30 cellular contexts compared by ENCODE assay signal in the genomic region with DNA sequence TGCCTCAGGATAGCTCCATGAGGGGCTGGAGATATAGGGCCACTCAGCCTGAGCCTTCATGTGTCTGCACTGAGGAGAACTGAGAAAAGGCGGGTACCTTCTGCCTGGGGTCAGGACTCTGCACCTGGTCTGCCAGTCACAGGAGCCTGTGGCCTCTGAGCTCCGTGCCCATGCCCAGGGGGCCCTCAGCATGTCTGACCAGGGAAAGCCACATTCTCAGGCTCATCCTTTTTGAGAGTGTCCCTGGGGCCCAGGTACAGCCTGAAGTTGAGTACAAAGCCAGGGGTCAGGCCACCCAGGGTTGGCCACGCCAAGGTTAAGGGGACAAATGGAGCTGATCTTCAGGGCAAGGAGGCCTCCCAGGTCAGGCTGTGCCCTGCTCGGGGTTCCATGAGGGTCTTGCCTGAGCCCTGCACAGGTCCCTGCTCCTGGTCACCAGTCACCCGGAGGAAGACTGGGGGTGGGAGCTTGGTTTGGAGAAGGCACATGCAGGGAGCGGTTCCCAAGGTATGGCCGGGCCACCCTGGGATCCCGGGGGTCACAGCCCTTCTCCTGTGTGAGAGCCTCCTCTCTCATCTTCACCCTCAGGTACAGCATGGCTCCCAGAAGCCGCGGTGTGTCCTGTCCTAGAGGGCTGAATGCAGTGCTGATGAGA.
"Had no signal": no experiment of that assay in that cellular context is flagged by ENCODE, and none has a peak within 500 bp of the region (broad histone marks: within the 10 kb centered on the region; RNA-seq: fewer than 3 reads in every experiment).

No MANE protein-coding gene starts in this region.

- H3K4me3 Mint-ChIP-seq: activated CD8-positive, alpha-beta T cell treated with anti-CD3 and anti-CD28 coated beads for 36 hours; activated naive CD4-positive, alpha-beta T cell treated with anti-CD3 and anti-CD28 coated beads, Interleukin-2, amount 50 U/mL, for 24 hours; activated naive CD8-positive, alpha-beta T cell treated with anti-CD3 and anti-CD28 coated beads, Interleukin-2, amount 50 U/mL, for 24 hours; activated T-cell treated with anti-CD3 and anti-CD28 coated beads, Interleukin-2, amount 50 U/mL, for 4 hours; activated T-helper 17 cell treated with anti-CD3 and anti-CD28 coated beads, Interleukin-2, amount 50 U/mL, for 72 hours; memory B cell; naive thymus-derived CD8-positive, alpha-beta T cell; stimulated activated naive CD8-positive, alpha-beta T cell treated with anti-CD3 and anti-CD28 coated beads, Interleukin-15, Interleukin-2, amounts not matched to agents 100 ng/mL and 50 ng/mL, for 24 hours; T-helper 1 cell treated with Interleukin-12 subunit alpha and Interleukin-12 subunit beta and Interleukin-4 antibody, amounts not matched to agents 30 μg/mL and 1 μg/mL, for 36 hours; type B pancreatic cell had no signal

- ATAC-seq: activated CD4-positive, CD25-positive, alpha-beta regulatory T cell treated with anti-CD3 and anti-CD28 coated beads, Interleukin-2, amount 50 U/mL, for 24 hours; activated CD8-positive, alpha-beta T cell treated with anti-CD3 and anti-CD28 coated beads for 36 hours; activated naive CD8-positive, alpha-beta T cell treated with anti-CD3 and anti-CD28 coated beads, Interleukin-2, amount 50 U/mL, for 24 hours; activated T-cell treated with anti-CD3 and anti-CD28 coated beads, Interleukin-2, amount 50 U/mL, for 4 hours; activated T-helper 17 cell treated with anti-CD3 and anti-CD28 coated beads, Interleukin-2, amount 50 U/mL, for 72 hours; foreskin keratinocyte; heart left ventricle; left lobe of liver; naive thymus-derived CD8-positive, alpha-beta T cell; sciatic nerve had no signal

- H3K27ac Mint-ChIP-seq: activated CD8-positive, alpha-beta T cell treated with anti-CD3 and anti-CD28 coated beads for 36 hours; activated naive CD4-positive, alpha-beta T cell treated with anti-CD3 and anti-CD28 coated beads, Interleukin-2, amount 50 U/mL, for 24 hours; activated naive CD8-positive, alpha-beta T cell treated with anti-CD3 and anti-CD28 coated beads, Interleukin-2, amount 50 U/mL, for 24 hours; activated T-helper 17 cell treated with anti-CD3 and anti-CD28 coated beads, Interleukin-2, amount 50 U/mL, for 72 hours; memory B cell; stimulated activated naive CD8-positive, alpha-beta T cell treated with anti-CD3 and anti-CD28 coated beads, Interleukin-15, Interleukin-2, amounts not matched to agents 100 ng/mL and 50 ng/mL, for 24 hours; T-helper 1 cell treated with Interleukin-12 subunit alpha and Interleukin-12 subunit beta and Interleukin-4 antibody, amounts not matched to agents 30 μg/mL and 1 μg/mL, for 36 hours; type B pancreatic cell had no signal

- H3K27me3 Mint-ChIP-seq: activated naive CD4-positive, alpha-beta T cell treated with anti-CD3 and anti-CD28 coated beads, Interleukin-2, amount 50 U/mL, for 24 hours; memory B cell; type B pancreatic cell had no signal

- H3K9me3 Mint-ChIP-seq: activated CD8-positive, alpha-beta T cell treated with anti-CD3 and anti-CD28 coated beads for 36 hours; activated naive CD4-positive, alpha-beta T cell treated with anti-CD3 and anti-CD28 coated beads, Interleukin-2, amount 50 U/mL, for 24 hours; activated naive CD8-positive, alpha-beta T cell treated with anti-CD3 and anti-CD28 coated beads, Interleukin-2, amount 50 U/mL, for 24 hours; activated T-cell treated with anti-CD3 and anti-CD28 coated beads, Interleukin-2, amount 50 U/mL, for 4 hours; activated T-helper 17 cell treated with anti-CD3 and anti-CD28 coated beads, Interleukin-2, amount 50 U/mL, for 72 hours; memory B cell; naive thymus-derived CD8-positive, alpha-beta T cell; stimulated activated naive CD8-positive, alpha-beta T cell treated with anti-CD3 and anti-CD28 coated beads, Interleukin-15, Interleukin-2, amounts not matched to agents 100 ng/mL and 50 ng/mL, for 24 hours; T-helper 1 cell treated with Interleukin-12 subunit alpha and Interleukin-12 subunit beta and Interleukin-4 antibody, amounts not matched to agents 30 μg/mL and 1 μg/mL, for 36 hours; type B pancreatic cell had no signal

- DNase-seq: activated CD4-positive, alpha-beta T cell treated with anti-CD3 and anti-CD28 coated beads, Interleukin-2, amount 50 U/mL, for 1 hour; activated CD8-positive, alpha-beta T cell treated with anti-CD3 and anti-CD28 coated beads for 36 hours; activated gamma-delta T cell treated with Interleukin-2 at 50 U/mL for 16 hours; activated naive CD8-positive, alpha-beta T cell treated with anti-CD3 and anti-CD28 coated beads, Interleukin-2, amount 50 U/mL, for 24 hours; activated T-cell treated with anti-CD3 and anti-CD28 coated beads, Interleukin-2, amount 50 U/mL, for 4 hours; amygdala; caudate nucleus; dermis blood vessel endothelial cell; effector CD4-positive, alpha-beta T cell; foreskin keratinocyte; heart left ventricle; hypothalamus; kidney glomerular epithelial cell; midbrain; stimulated activated CD4-positive, alpha-beta T cell treated with anti-CD3 and anti-CD28 coated beads, Interleukin-12 subunit alpha, Interleukin-12 subunit beta, amount 100 ng/mL, for 4 hours; stimulated activated CD4-positive, alpha-beta T cell treated with anti-CD3 and anti-CD28 coated beads, Interleukin-4, amount 100 ng/mL, for 1 hour; substantia nigra; T1000; uterus; WERI-Rb-1 had no signal
